Comparison of ENCODE assay signal across 2 cellular contexts in the genomic region with DNA sequence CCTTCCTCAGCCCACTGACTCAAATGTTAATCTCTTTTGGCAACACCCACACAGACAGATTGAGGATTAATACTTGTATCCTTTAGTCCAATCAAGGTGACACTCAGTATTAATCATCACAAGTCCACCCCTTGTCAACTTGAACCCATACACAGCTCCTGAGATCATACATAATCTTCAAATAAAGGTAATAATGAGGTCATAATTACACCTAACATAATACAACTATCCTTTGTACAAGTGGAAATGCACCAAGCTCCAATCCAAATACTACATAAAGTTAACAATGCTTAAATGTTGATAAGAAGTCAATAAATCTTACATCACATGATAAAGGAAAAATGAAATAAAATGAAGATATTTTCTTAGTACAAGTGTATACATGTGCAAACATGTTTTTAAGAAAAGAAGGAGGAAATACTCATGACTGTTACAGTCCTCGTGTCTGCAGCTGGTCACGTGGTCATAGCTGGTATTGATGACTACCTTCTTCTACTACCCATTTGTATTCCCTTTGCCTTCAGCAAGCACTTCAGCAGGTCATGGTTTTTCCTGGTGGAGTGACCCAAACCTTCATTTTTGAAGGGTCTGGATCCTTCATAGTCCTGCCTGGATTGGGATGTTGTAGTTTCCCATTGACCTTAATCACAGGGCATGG.
TF ChIP-seq lines count a peak whose summit lies in the region.
"Not testable (repeated sequence)": the region's sequence is repeated elsewhere in the genome, so short reads cannot be mapped to it uniquely, and the experiment has no call there.

No MANE protein-coding gene starts in this region.

TF ChIP-seq in K562, 482 proteins besides CTCF, POLR2A, EP300 and RAD21:
- TF ChIP-seq TFE3 (CRISPR knock-in tag; IDR thresholded peaks at IDR 0.05) (peak; percentile 74), USF1 (CRISPR knock-in tag; IDR thresholded peaks at IDR 0.05) (peak; percentile 49), TOE1 (IDR thresholded peaks at IDR 0.05; ENCODE audit: borderline replicate concordance) (peak; percentile 30; the same call in 1 of the 2 replicates), RAD51 (IDR thresholded peaks at IDR 0.05; ENCODE audit: borderline replicate concordance, low read depth) (peak; percentile 72)
- TF ChIP-seq, protein P1, sequence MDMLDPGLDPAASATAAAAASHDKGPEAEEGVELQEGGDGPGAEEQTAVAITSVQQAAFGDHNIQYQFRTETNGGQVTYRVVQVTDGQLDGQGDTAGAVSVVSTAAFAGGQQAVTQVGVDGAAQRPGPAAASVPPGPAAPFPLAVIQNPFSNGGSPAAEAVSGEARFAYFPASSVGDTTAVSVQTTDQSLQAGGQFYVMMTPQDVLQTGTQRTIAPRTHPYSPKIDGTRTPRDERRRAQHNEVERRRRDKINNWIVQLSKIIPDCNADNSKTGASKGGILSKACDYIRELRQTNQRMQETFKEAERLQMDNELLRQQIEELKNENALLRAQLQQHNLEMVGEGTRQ (CRISPR knock-in tag; IDR thresholded peaks at IDR 0.05): 0 out of 2 replicates have a peak, but pooled peaks have one; percentile 37
- TF ChIP-seq TOE1 (CRISPR knock-in tag; IDR thresholded peaks at IDR 0.05; ENCODE audit: borderline replicate concordance, low read depth): not testable (repeated sequence)

TF ChIP-seq in HepG2, 621 proteins besides CTCF, POLR2A, EP300 and RAD21:
- TF ChIP-seq RAD51 (IDR thresholded peaks at IDR 0.05; ENCODE audit: borderline replicate concordance): peak; percentile 28; the same call in 1 of the 2 replicates
- peak; percentile 80 for TF ChIP-seq ATF7 (IDR thresholded peaks at IDR 0.05)
- TF ChIP-seq ATF7 (CRISPR knock-in tag; IDR thresholded peaks at IDR 0.05): not testable (repeated sequence)
